ENCODE assay signal across 16 cellular contexts in the genomic region with DNA sequence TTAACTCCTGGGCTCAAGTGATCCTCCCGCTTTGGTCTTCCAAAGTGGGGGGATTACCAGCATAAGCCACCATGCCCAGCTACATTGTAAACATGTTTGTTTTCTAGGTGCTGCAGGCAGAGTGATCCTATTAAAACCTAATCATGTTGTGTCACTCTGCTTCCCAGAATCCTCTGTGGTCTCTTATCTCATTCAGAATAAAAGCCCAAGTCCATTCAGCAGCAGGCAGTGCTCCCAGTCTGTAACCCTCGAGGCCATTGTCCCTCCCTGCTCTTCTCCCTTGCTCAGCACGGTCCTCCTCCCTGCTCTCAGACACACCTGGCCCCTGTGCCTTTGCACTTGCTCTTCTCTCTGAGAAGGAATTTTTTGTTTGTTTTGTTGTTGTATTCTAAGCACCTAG. TPM values are rescaled to one million over a fixed set of nuclear protein-coding genes. Genes with fewer than 3 reads are reported as not detected.
DNase-seq lines count a peak whose midpoint lies in the region; ATAC-seq, FAIRE-seq and TF ChIP-seq lines count a peak whose summit lies in the region.
"Had no signal": no experiment of that assay in that cellular context is flagged by ENCODE, and none has a peak within 500 bp of the region (broad histone marks: within the 10 kb centered on the region; RNA-seq: fewer than 3 reads in every experiment).

No MANE protein-coding gene starts in this region.

- TF ChIP-seq EP300 in sigmoid colon (IDR thresholded peaks at IDR 0.05) = no peak

- H3K9me3 Mint-ChIP-seq in activated CD8-positive, alpha-beta T cell treated with anti-CD3 and anti-CD28 coated beads for 36 hours = no peaks in the 10 kb centered on the region
- H3K9me3 Mint-ChIP-seq in activated CD8-positive, alpha-beta T cell treated with anti-CD3 and anti-CD28 coated beads, Interleukin-2, amount 10 ng/mL, durations not matched to agents 7 days and 5 days (ENCODE audit: insufficient read depth) = no peaks in the 10 kb centered on the region

- no peak for DNase-seq in activated CD8-positive, alpha-beta T cell treated with anti-CD3 and anti-CD28 coated beads for 36 hours
- no peak for DNase-seq in activated CD8-positive, alpha-beta T cell treated with anti-CD3 and anti-CD28 coated beads, Interleukin-2, amount 10 ng/mL, durations not matched to agents 7 days and 5 days
- DNase-seq in D721Med (ENCODE audit: insufficient read length, low spot score) (no peak), T-helper 17 cell (no peak), small intestine (peak; percentile 12), uterus (no peak), sigmoid colon (no peak)
- DNase-seq: DND-41, GDM1, GOT3, NCI-H1092, NCI-H446, SHP77 treated with DMSO at 0.1 percent for 48 hours had no signal

- H3K27ac Mint-ChIP-seq in activated CD8-positive, alpha-beta T cell treated with anti-CD3 and anti-CD28 coated beads for 36 hours = peak overlapping the region; percentile 37
- H3K27ac Mint-ChIP-seq in activated CD8-positive, alpha-beta T cell treated with anti-CD3 and anti-CD28 coated beads, Interleukin-2, amount 10 ng/mL, durations not matched to agents 7 days and 5 days = no peak overlapping the region
- peak overlapping the region; percentile 67 for H3K27ac Mint-ChIP-seq in T-helper 17 cell

- H3K4me3 ChIP-seq in small intestine (ENCODE audit: low read depth in 1 of 2, low read length in 2 of 2) = no peak overlapping the region
- H3K4me3 ChIP-seq in uterus = no peak overlapping the region
- no peak overlapping the region for H3K4me3 ChIP-seq in sigmoid colon
- H3K4me3 ChIP-seq: BLaER1 treated with 17β-estradiol and CSF1 and Interleukin-3, amounts not matched to agents 10 nM and 100 nM had no signal

- intact Hi-C loops in activated CD8-positive, alpha-beta T cell treated with anti-CD3 and anti-CD28 coated beads for 36 hours (cut with micrococcal nuclease) = loop anchor here (10.0 kb wide), 1 partner anchor 303 kb away; no protein-coding TSS in a partner anchor
- intact Hi-C loops in uterus (cut with DNase I; ENCODE audit: low total_unique reads) (no loop called here), sigmoid colon (cut with DNase I) (no loop called here)

- no peak for TF ChIP-seq CTCF in activated CD8-positive, alpha-beta T cell treated with anti-CD3 and anti-CD28 coated beads for 36 hours (IDR thresholded peaks at IDR 0.05)
- TF ChIP-seq CTCF in D721Med (IDR thresholded peaks at IDR 0.05; ENCODE audit: insufficient read depth, missing control alignments) (no peak), uterus (IDR thresholded peaks at IDR 0.05) (no peak), sigmoid colon (IDR thresholded peaks at IDR 0.05) (no peak)

- TF ChIP-seq POLR2A in uterus (IDR thresholded peaks at IDR 0.05) (no peak), sigmoid colon (IDR thresholded peaks at IDR 0.05) (no peak)

- no peak for ATAC-seq in activated CD8-positive, alpha-beta T cell treated with anti-CD3 and anti-CD28 coated beads for 36 hours
- ATAC-seq in activated CD8-positive, alpha-beta T cell treated with anti-CD3 and anti-CD28 coated beads, Interleukin-2, amount 10 ng/mL, durations not matched to agents 7 days and 5 days = no peak
- ATAC-seq in T-helper 17 cell (no peak), HG03045 (IDR thresholded peaks at IDR 0.05; ENCODE audit: unreplicated experiment) (no peak)

- POLR2A ChIA-PET in activated CD8-positive, alpha-beta T cell treated with anti-CD3 and anti-CD28 coated beads for 36 hours (lab: Charles Lee) = no interaction called here
- POLR2A ChIA-PET in activated CD8-positive, alpha-beta T cell treated with anti-CD3 and anti-CD28 coated beads, Interleukin-2, amount 10 ng/mL, durations not matched to agents 7 days and 5 days (lab: Charles Lee) = no interaction called here

- H3K4me1 ChIP-seq in small intestine (ENCODE audit: control insufficient read depth in 2 of 2, insufficient read depth in 1 of 2, low read depth in 1 of 2, low read length in 1 of 2) = no peaks in the 10 kb centered on the region
- no peaks in the 10 kb centered on the region for H3K4me1 ChIP-seq in uterus
- H3K4me1 ChIP-seq in sigmoid colon = no peaks in the 10 kb centered on the region
- H3K4me1 ChIP-seq: BLaER1 treated with 17β-estradiol and CSF1 and Interleukin-3, amounts not matched to agents 10 nM and 100 nM had no signal

- 59 to 79% (median 68%) methylated on average over 3 of the region's 3 CpGs for WGBS in small intestine, 3 donors
- 70 to 87% methylated on average over 3 of the region's 3 CpGs for WGBS in sigmoid colon, 2 donors

- H3K27ac ChIP-seq in small intestine (ENCODE audit: low read depth in 1 of 2, low read length in 1 of 2) = no peak overlapping the region
- H3K27ac ChIP-seq in uterus = no peak overlapping the region
- H3K27ac ChIP-seq in sigmoid colon = no peak overlapping the region
- H3K27ac ChIP-seq: BLaER1 treated with 17β-estradiol and CSF1 and Interleukin-3, amounts not matched to agents 10 nM and 100 nM; KMS-11 had no signal

- H3K27me3 Mint-ChIP-seq in activated CD8-positive, alpha-beta T cell treated with anti-CD3 and anti-CD28 coated beads for 36 hours = no peaks in the 10 kb centered on the region
- H3K27me3 Mint-ChIP-seq in activated CD8-positive, alpha-beta T cell treated with anti-CD3 and anti-CD28 coated beads, Interleukin-2, amount 10 ng/mL, durations not matched to agents 7 days and 5 days (ENCODE audit: low read depth) = no peaks in the 10 kb centered on the region
- H3K27me3 Mint-ChIP-seq in T-helper 17 cell = no peaks in the 10 kb centered on the region

- H3K4me3 Mint-ChIP-seq in activated CD8-positive, alpha-beta T cell treated with anti-CD3 and anti-CD28 coated beads for 36 hours = no peak overlapping the region
- no peak overlapping the region for H3K4me3 Mint-ChIP-seq in activated CD8-positive, alpha-beta T cell treated with anti-CD3 and anti-CD28 coated beads, Interleukin-2, amount 10 ng/mL, durations not matched to agents 7 days and 5 days
- H3K4me3 Mint-ChIP-seq in T-helper 17 cell = no peak overlapping the region

- H3K36me3 Mint-ChIP-seq in activated CD8-positive, alpha-beta T cell treated with anti-CD3 and anti-CD28 coated beads for 36 hours (ENCODE audit: low read depth) = peaks cover 25% of the 10 kb centered on the region
- peaks cover 60% of the 10 kb centered on the region for H3K36me3 Mint-ChIP-seq in activated CD8-positive, alpha-beta T cell treated with anti-CD3 and anti-CD28 coated beads, Interleukin-2, amount 10 ng/mL, durations not matched to agents 7 days and 5 days (ENCODE audit: low read depth)
- peaks cover 12% of the 10 kb centered on the region for H3K36me3 Mint-ChIP-seq in T-helper 17 cell (ENCODE audit: low read depth)

- CTCF ChIA-PET in activated CD8-positive, alpha-beta T cell treated with anti-CD3 and anti-CD28 coated beads for 36 hours (lab: Charles Lee) = no interaction called here
- CTCF ChIA-PET in activated CD8-positive, alpha-beta T cell treated with anti-CD3 and anti-CD28 coated beads, Interleukin-2, amount 10 ng/mL, durations not matched to agents 7 days and 5 days (lab: Charles Lee) = interaction anchor here (0.6 kb wide), 1 partner anchor 8 kb away, joined by 3 read pairs; no protein-coding TSS in a partner anchor

- H3K27me3 ChIP-seq in small intestine (ENCODE audit: control insufficient read depth in 2 of 2, insufficient read depth in 2 of 2, low read length in 2 of 2) (no peaks in the 10 kb centered on the region), uterus (no peaks in the 10 kb centered on the region), sigmoid colon (no peaks in the 10 kb centered on the region)
- H3K27me3 ChIP-seq: BLaER1 treated with 17β-estradiol and CSF1 and Interleukin-3, amounts not matched to agents 10 nM and 100 nM had no signal

- H3K36me3 ChIP-seq in small intestine (ENCODE audit: control insufficient read depth in 2 of 2, insufficient read depth in 2 of 2, low read length in 2 of 2) (peaks cover 3% of the 10 kb centered on the region in 2 donors), uterus (no peaks in the 10 kb centered on the region), sigmoid colon (peaks cover 0 to 48% (median 0%) of the 10 kb centered on the region in 4 donors)

- H3K4me1 Mint-ChIP-seq in activated CD8-positive, alpha-beta T cell treated with anti-CD3 and anti-CD28 coated beads for 36 hours (ENCODE audit: low read depth) = no peaks in the 10 kb centered on the region
- no peaks in the 10 kb centered on the region for H3K4me1 Mint-ChIP-seq in activated CD8-positive, alpha-beta T cell treated with anti-CD3 and anti-CD28 coated beads, Interleukin-2, amount 10 ng/mL, durations not matched to agents 7 days and 5 days (ENCODE audit: low read depth)
- H3K4me1 Mint-ChIP-seq in T-helper 17 cell = peaks cover 7% of the 10 kb centered on the region

- H3K9me3 ChIP-seq in T-helper 17 cell (ENCODE audit: control insufficient read depth, low read length, poor library complexity, severe bottlenecking) (no peaks in the 10 kb centered on the region), small intestine (ENCODE audit: control insufficient read depth, low read depth) (no peaks in the 10 kb centered on the region), uterus (no peaks in the 10 kb centered on the region), sigmoid colon (no peaks in the 10 kb centered on the region)
- H3K9me3 ChIP-seq: BLaER1 treated with 17β-estradiol and CSF1 and Interleukin-3, amounts not matched to agents 10 nM and 100 nM had no signal

- FAIRE-seq in D721Med (lab: Jason Lieb, UNC) (peak; percentile 98), small intestine (lab: Jason Lieb, UNC) (no peak)

RNA-seq across cellular contexts. Expression of gene CABYR, which starts 11.1 kb away (rescaled TPM):
- total RNA-seq in activated CD8-positive, alpha-beta T cell treated with anti-CD3 and anti-CD28 coated beads for 36 hours = 1 to 10 TPM; 1.3 to 2.1 TPM
- 1 to 10 TPM in 1 of 2 experiments, under 1 TPM in 1; 0.97 to 1.1 TPM for total RNA-seq in activated CD8-positive, alpha-beta T cell treated with anti-CD3 and anti-CD28 coated beads, Interleukin-2, amount 10 ng/mL, durations not matched to agents 7 days and 5 days
- total RNA-seq in T-helper 17 cell (1 to 10 TPM; 2.4 to 2.6 TPM), uterus (1 to 10 TPM in 2 of 4 donors, not detected in 2; 2.0 to 4.4 TPM), sigmoid colon (1 to 10 TPM in 3 of 4 donors, under 1 TPM in 1; 0.83 to 1.3 (median 1.1) TPM)
- polyA plus RNA-seq in small intestine (1 to 10 TPM in 1 of 3 donors, not detected in 2; 1.2 TPM), sigmoid colon (under 1 TPM in 1 of 3 donors, not detected in 2; 0.90 TPM)
